ENCODE assay signal across 32 cellular contexts in genomic region chr14:70833884-70834283, GRCh38.
"Had no signal": no experiment of that assay in that cellular context is flagged by ENCODE, and none has a peak within 500 bp of the region (broad histone marks: within the 10 kb centered on the region; RNA-seq: fewer than 3 reads in every experiment).

No MANE protein-coding gene starts in this region.

- H3K4me1 ChIP-seq: ascending aorta had no signal

- H3K9me3 ChIP-seq: ascending aorta had no signal

- ATAC-seq: activated CD4-positive, alpha-beta T cell treated with anti-CD3 and anti-CD28 coated beads for 36 hours; activated CD4-positive, CD25-positive, alpha-beta regulatory T cell treated with anti-CD3 and anti-CD28 coated beads, Interleukin-2, amount 50 U/mL, for 24 hours; activated CD8-positive, alpha-beta memory T cell treated with anti-CD3 and anti-CD28 coated beads, Interleukin-2, amount 10 ng/mL, durations not matched to agents 7 days and 5 days; activated CD8-positive, alpha-beta T cell treated with anti-CD3 and anti-CD28 coated beads, Interleukin-2, amount 10 ng/mL, durations not matched to agents 7 days and 5 days; activated naive CD8-positive, alpha-beta T cell treated with anti-CD3 and anti-CD28 coated beads, Interleukin-2, amount 50 U/mL, for 24 hours had no signal

- DNase-seq: activated CD4-positive, alpha-beta memory T cell treated with anti-CD3 and anti-CD28 coated beads, Interleukin-2, amount 10 ng/mL, durations not matched to agents 7 days and 5 days; activated CD4-positive, alpha-beta T cell treated with anti-CD3 and anti-CD28 coated beads for 1 hour; activated CD4-positive, alpha-beta T cell treated with anti-CD3 and anti-CD28 coated beads for 36 hours; activated CD4-positive, alpha-beta T cell treated with anti-CD3 and anti-CD28 coated beads for 48 hours; activated CD4-positive, alpha-beta T cell treated with anti-CD3 and anti-CD28 coated beads, Interleukin-2, amount 10 ng/mL, durations not matched to agents 7 days and 5 days; activated CD4-positive, alpha-beta T cell treated with anti-CD3 and anti-CD28 coated beads, Interleukin-2, amount 50 U/mL, for 48 hours; activated CD4-positive, CD25-positive, alpha-beta regulatory T cell; activated CD8-positive, alpha-beta memory T cell treated with anti-CD3 and anti-CD28 coated beads for 24 hours; activated CD8-positive, alpha-beta memory T cell treated with anti-CD3 and anti-CD28 coated beads, Interleukin-2, amount 10 ng/mL, durations not matched to agents 7 days and 5 days; activated CD8-positive, alpha-beta memory T cell treated with anti-CD3 and anti-CD28 coated beads, Interleukin-2, amount 50 U/mL, for 48 hours; activated CD8-positive, alpha-beta T cell treated with anti-CD3 and anti-CD28 coated beads, Interleukin-2, amount 10 ng/mL, durations not matched to agents 7 days and 5 days; activated effector memory CD4-positive, alpha-beta T cell treated with Interleukin-2 at 50 U/mL for 16 hours; activated gamma-delta T cell; activated naive CD4-positive, alpha-beta T cell treated with anti-CD3 and anti-CD28 coated beads, Interleukin-2, amount 10 ng/mL, durations not matched to agents 7 days and 5 days; activated naive CD4-positive, alpha-beta T cell treated with Interleukin-2 at 50 U/mL for 16 hours; activated naive CD8-positive, alpha-beta T cell treated with anti-CD3 and anti-CD28 coated beads, Interleukin-2, amount 10 ng/mL, durations not matched to agents 7 days and 5 days; activated naive CD8-positive, alpha-beta T cell treated with anti-CD3 and anti-CD28 coated beads, Interleukin-2, amount 50 U/mL, for 24 hours; activated T-cell treated with anti-CD3 and anti-CD28 coated beads, Interleukin-2, amount 50 U/mL, for 24 hours; activated T-cell treated with anti-CD3 and anti-CD28 coated beads, Interleukin-2, amount 50 U/mL, for 48 hours; amygdala; anterior cingulate cortex; caudate nucleus; cerebellar nuclear complex; T-helper 1 cell; T-helper 2 cell; T-helper 9 cell had no signal

- H3K4me3 ChIP-seq: ascending aorta, cardiac muscle cell had no signal

- H3K27ac ChIP-seq: ascending aorta, cardiac muscle cell, VCaP had no signal

- H3K27me3 ChIP-seq: ascending aorta, cardiac muscle cell had no signal

- H3K36me3 ChIP-seq: ascending aorta, cardiac muscle cell had no signal

- FAIRE-seq: bronchial epithelial cell, TTC549 had no signal
